In the genomic region with DNA sequence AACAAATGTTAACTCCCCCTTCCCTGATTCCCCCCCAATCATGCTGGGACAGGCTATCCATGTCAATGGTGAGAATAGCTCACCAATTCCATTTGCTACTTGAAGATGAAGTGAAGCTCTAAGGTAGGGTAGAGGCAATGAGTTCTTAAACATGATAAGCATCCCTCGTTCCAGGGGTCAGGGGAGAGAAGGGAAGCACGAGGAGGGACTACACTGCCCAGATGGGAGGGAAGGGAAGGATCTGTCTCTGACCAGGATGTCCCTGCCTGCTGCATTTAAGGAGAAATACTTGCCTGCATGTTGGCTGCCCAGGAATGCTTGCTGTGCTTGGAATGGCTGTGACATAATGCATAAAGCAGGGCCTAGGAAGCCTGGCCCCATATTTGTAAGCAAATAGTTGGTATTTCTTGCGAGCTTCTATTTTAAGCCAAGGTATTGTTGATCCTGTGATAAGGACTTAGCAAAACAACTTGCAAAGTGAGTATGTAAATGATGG, we compare ENCODE assay signal across 15 cellular contexts.
A peak's percentile ranks its signal among the peaks of the same experiment; 100 is the strongest.
DNase-seq lines count a peak whose midpoint lies in the region; ATAC-seq lines count a peak whose summit lies in the region.
"Had no signal": no experiment of that assay in that cellular context is flagged by ENCODE, and none has a peak within 500 bp of the region (broad histone marks: within the 10 kb centered on the region; RNA-seq: fewer than 3 reads in every experiment).

No MANE protein-coding gene starts in this region.

- H3K4me1 Mint-ChIP-seq in T-helper 1 cell treated with Interleukin-12 subunit alpha and Interleukin-12 subunit beta and Interleukin-4 antibody, amounts not matched to agents 30 μg/mL and 1 μg/mL, for 36 hours (ENCODE audit: low read depth), result peaks cover 54% of the 10 kb centered on the region
- peaks cover 52% of the 10 kb centered on the region for H3K4me1 Mint-ChIP-seq in stimulated activated memory B cell treated with anti-CD40 and anti-IgM and Interleukin-4, amounts not matched to agents 10 μg/mL and 1 μg/mL and 100 μg/mL, for 72 hours

- no peak for ATAC-seq in stimulated activated memory B cell treated with anti-CD40 and anti-IgM and Interleukin-4, amounts not matched to agents 10 μg/mL and 1 μg/mL and 100 μg/mL, for 72 hours
- ATAC-seq in HG02678 (IDR thresholded peaks at IDR 0.05; ENCODE audit: unreplicated experiment), result no peak
- ATAC-seq: esophagus mucosa, left cardiac atrium had no signal

- no peak overlapping the region for H3K4me3 ChIP-seq in SJSA1
- H3K4me3 ChIP-seq: HAP-1, ovary had no signal

- no peaks in the 10 kb centered on the region for H3K27me3 Mint-ChIP-seq in T-helper 1 cell treated with Interleukin-12 subunit alpha and Interleukin-12 subunit beta and Interleukin-4 antibody, amounts not matched to agents 30 μg/mL and 1 μg/mL, for 36 hours (ENCODE audit: low read depth)
- H3K27me3 Mint-ChIP-seq in stimulated activated memory B cell treated with anti-CD40 and anti-IgM and Interleukin-4, amounts not matched to agents 10 μg/mL and 1 μg/mL and 100 μg/mL, for 72 hours, result no peaks in the 10 kb centered on the region

- DNase-seq in T-helper 1 cell (no peak), SJSA1 (ENCODE audit: low read depth in 1 of 2, low spot score in 2 of 2) (peak; percentile 51 to 53), iPS DF 19.7 (ENCODE audit: low read depth, low spot score) (peak; percentile 85), NCI-H1417 (lab: John Stamatoyannopoulos, UW) (no peak), D341Med (ENCODE audit: low spot score) (no peak)
- DNase-seq: left cardiac atrium; MM.1S; ovary; stimulated activated CD4-positive, alpha-beta T cell treated with anti-CD3 and anti-CD28 coated beads, Interleukin-4, amount 100 ng/mL, for 4 hours; substantia nigra had no signal

- 0 out of 2 replicates have a peak, but pooled peaks cover 2% of the 10 kb centered on the region for H3K36me3 ChIP-seq in SJSA1
- H3K36me3 ChIP-seq: ovary had no signal

- H3K4me3 Mint-ChIP-seq in T-helper 1 cell treated with Interleukin-12 subunit alpha and Interleukin-12 subunit beta and Interleukin-4 antibody, amounts not matched to agents 30 μg/mL and 1 μg/mL, for 36 hours, result peak overlapping the region; percentile 7
- H3K4me3 Mint-ChIP-seq in stimulated activated memory B cell treated with anti-CD40 and anti-IgM and Interleukin-4, amounts not matched to agents 10 μg/mL and 1 μg/mL and 100 μg/mL, for 72 hours, result no peak overlapping the region

- H3K27ac Mint-ChIP-seq in T-helper 1 cell treated with Interleukin-12 subunit alpha and Interleukin-12 subunit beta and Interleukin-4 antibody, amounts not matched to agents 30 μg/mL and 1 μg/mL, for 36 hours, result peak overlapping the region; percentile 76
- H3K27ac Mint-ChIP-seq in stimulated activated memory B cell treated with anti-CD40 and anti-IgM and Interleukin-4, amounts not matched to agents 10 μg/mL and 1 μg/mL and 100 μg/mL, for 72 hours, result peak overlapping the region; percentile 76

- H3K27me3 ChIP-seq in SJSA1 (replicated peaks), result no peaks in the 10 kb centered on the region
- H3K27me3 ChIP-seq: ovary had no signal

- H3K36me3 Mint-ChIP-seq in T-helper 1 cell treated with Interleukin-12 subunit alpha and Interleukin-12 subunit beta and Interleukin-4 antibody, amounts not matched to agents 30 μg/mL and 1 μg/mL, for 36 hours (ENCODE audit: low read depth), result peaks cover 67% of the 10 kb centered on the region
- H3K36me3 Mint-ChIP-seq in stimulated activated memory B cell treated with anti-CD40 and anti-IgM and Interleukin-4, amounts not matched to agents 10 μg/mL and 1 μg/mL and 100 μg/mL, for 72 hours, result peaks cover 52% of the 10 kb centered on the region

- no peaks in the 10 kb centered on the region for H3K9me3 ChIP-seq in SJSA1 (replicated peaks)
- H3K9me3 ChIP-seq: HAP-1, ovary had no signal

- H3K9me3 Mint-ChIP-seq in T-helper 1 cell treated with Interleukin-12 subunit alpha and Interleukin-12 subunit beta and Interleukin-4 antibody, amounts not matched to agents 30 μg/mL and 1 μg/mL, for 36 hours, result no peaks in the 10 kb centered on the region
- H3K9me3 Mint-ChIP-seq in stimulated activated memory B cell treated with anti-CD40 and anti-IgM and Interleukin-4, amounts not matched to agents 10 μg/mL and 1 μg/mL and 100 μg/mL, for 72 hours, result no peaks in the 10 kb centered on the region

- peak overlapping the region; percentile 56 for H3K27ac ChIP-seq in SJSA1
- H3K27ac ChIP-seq: ovary had no signal

- peaks cover 21% of the 10 kb centered on the region for H3K4me1 ChIP-seq in SJSA1 (replicated peaks)
- H3K4me1 ChIP-seq: HAP-1 had no signal

Comparison
In these comparisons a context has a peak if more than half of its experiments do, and no peak if none do; other contexts are left out.
1. DNase-seq: peak in SJSA1 (2 of 2) and iPS DF 19.7 (single experiment); none in T-helper 1 cell (0 of 5), NCI-H1417 (0 of 3) and D341Med (single experiment).